Comparison of ENCODE assay signal across 1 cellular context in the genomic region with DNA sequence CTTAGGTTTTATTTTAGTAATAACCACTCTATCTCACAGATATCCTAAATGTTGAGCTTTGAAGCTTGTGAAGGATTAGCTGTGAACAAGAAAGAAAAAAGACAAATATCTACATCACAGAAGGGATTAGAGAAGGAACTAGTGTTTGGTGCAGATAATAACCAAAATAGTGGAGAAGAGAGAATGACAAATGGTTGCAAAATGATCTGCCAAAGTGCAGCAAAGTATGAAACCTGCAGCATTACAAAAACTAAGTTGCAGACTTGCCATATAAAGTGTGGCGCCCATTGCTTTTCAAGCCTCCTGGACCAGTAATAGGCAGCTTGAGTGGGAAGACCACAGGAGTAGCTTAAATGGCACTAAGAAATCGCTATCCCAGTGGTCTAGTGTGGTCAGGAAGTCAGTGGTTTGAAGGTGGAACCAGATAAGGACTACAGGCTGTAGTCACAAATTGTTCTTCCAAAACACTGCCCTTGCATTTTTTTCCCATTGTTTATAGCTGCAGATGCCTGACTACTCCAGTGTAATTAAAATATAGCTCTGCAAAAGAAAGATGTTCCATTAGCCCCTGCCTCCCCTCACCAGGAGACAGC.
TF ChIP-seq lines count a peak whose summit lies in the region.

No MANE protein-coding gene starts in this region.

TF ChIP-seq in H1, 55 proteins besides CTCF, POLR2A, EP300 and RAD21:
- no peak for TF ChIP-seq TAF1 (IDR thresholded peaks at IDR 0.05; ENCODE audit: low read depth, low read length)
- TF ChIP-seq POLR2AphosphoS5 (IDR thresholded peaks at IDR 0.05; ENCODE audit: low read depth, low read length): peak; percentile 58
